In the genomic region with DNA sequence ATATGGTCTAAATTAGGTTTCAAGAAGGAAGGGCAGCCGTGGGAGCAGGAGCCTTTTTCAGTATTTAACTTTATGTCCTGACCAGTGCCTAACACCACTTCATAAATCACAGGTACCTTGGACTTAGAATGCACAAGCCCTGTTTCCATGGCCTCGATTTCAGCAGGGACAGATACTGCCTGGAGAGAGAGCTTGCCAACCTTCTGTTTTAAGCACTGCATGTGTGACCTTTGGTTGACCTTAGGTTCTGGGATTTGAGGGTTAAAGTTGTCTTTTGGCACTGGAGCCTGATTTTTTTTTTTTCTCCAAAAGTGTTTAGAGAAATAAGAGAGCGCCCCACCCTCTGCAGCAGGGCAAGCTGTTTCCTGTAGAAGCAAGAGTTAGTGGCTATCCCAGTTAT, we compare ENCODE assay signal across 13 cellular contexts.
A peak's percentile ranks its signal among the peaks of the same experiment; 100 is the strongest.
DNase-seq lines count a peak whose midpoint lies in the region; ATAC-seq, FAIRE-seq and TF ChIP-seq lines count a peak whose summit lies in the region.
"Had no signal": no experiment of that assay in that cellular context is flagged by ENCODE, and none has a peak within 500 bp of the region (broad histone marks: within the 10 kb centered on the region; RNA-seq: fewer than 3 reads in every experiment).

No MANE protein-coding gene starts in this region.

- TF ChIP-seq EP300 in HepG2 (IDR thresholded peaks at IDR 0.05; ENCODE audit: low read depth in 2 of 2, low read length in 2 of 2) (no peak), HepG2 (CRISPR knock-in tag; IDR thresholded peaks at IDR 0.05; ENCODE audit: borderline replicate concordance) (no peak)

- H3K36me3 ChIP-seq in liver (ENCODE audit: control insufficient read depth in 4 of 4, insufficient read depth in 3 of 4, low read depth in 1 of 4, low read length in 3 of 4), result no peaks in the 10 kb centered on the region
- no peaks in the 10 kb centered on the region for H3K36me3 ChIP-seq in HepG2 (replicated peaks in 1 of 2; ENCODE audit: control insufficient read depth in 1 of 2, insufficient read depth in 2 of 2, low read length in 2 of 2)
- H3K36me3 ChIP-seq in mammary epithelial cell (ENCODE audit: insufficient read depth, low read length), result no peaks in the 10 kb centered on the region
- no peaks in the 10 kb centered on the region for H3K36me3 ChIP-seq in right lobe of liver
- no peaks in the 10 kb centered on the region for H3K36me3 ChIP-seq in upper lobe of right lung

- DNase-seq in HepG2 (ENCODE audit: low spot score) (no peak), mammary epithelial cell (no peak), right lobe of liver (no peak), upper lobe of right lung (no peak)
- DNase-seq: GOT3; NCI-H2029; stimulated activated CD4-positive, alpha-beta T cell treated with anti-CD3 and anti-CD28 coated beads, Interleukin-12 subunit alpha, Interleukin-12 subunit beta, amount 100 ng/mL, for 4 hours; stimulated activated CD8-positive, alpha-beta memory T cell treated with anti-CD3 and anti-CD28 coated beads, Interleukin-4, amount 100 ng/mL, for 48 hours had no signal

- intact Hi-C loops in HepG2 (cut with micrococcal nuclease; ENCODE audit: unreplicated experiment), result no loop called here
- intact Hi-C loops in mammary epithelial cell (cut with micrococcal nuclease), result no loop called here
- intact Hi-C loops in right lobe of liver (cut with DNase I), result no loop called here
- intact Hi-C loops in upper lobe of right lung (cut with DNase I), result no loop called here

- no peak for TF ChIP-seq POLR2A in HepG2 (IDR thresholded peaks at IDR 0.05; ENCODE audit: insufficient read depth in 1 of 2, low read depth in 2 of 2, low read length in 2 of 2)
- no peak for TF ChIP-seq POLR2A in right lobe of liver (IDR thresholded peaks at IDR 0.05)

- in situ Hi-C loops in HepG2 (cut with HindIII; ENCODE audit: extremely low pct_ligation_motif_present, low pct_unique_long_range_greater_than_20kb) (no loop called here), mammary epithelial cell (cut with MboI; ENCODE audit: low sequenced_read_pairs in 2 of 2) (no loop called here)

- no peak for FAIRE-seq in HepG2 (lab: Jason Lieb, UNC)
- FAIRE-seq: K562 had no signal

- POLR2A ChIA-PET in HepG2 (lab: Yijun Ruan, JAX), result no interaction called here

- H3K4me2 ChIP-seq in HepG2 (ENCODE audit: low read depth, low read length) (no peak overlapping the region), mammary epithelial cell (ENCODE audit: insufficient read depth, low read depth, low read length) (peak overlapping the region; percentile 18)

- H3K9ac ChIP-seq in liver (ENCODE audit: low read depth in 1 of 2, low read length in 2 of 2), result no peak overlapping the region
- no peak overlapping the region for H3K9ac ChIP-seq in HepG2 (ENCODE audit: insufficient read depth, low read depth, low read length)
- no peak overlapping the region for H3K9ac ChIP-seq in mammary epithelial cell (ENCODE audit: insufficient read depth, low read length)

- H3K79me2 ChIP-seq in HepG2 (ENCODE audit: insufficient read depth, low read length) (no peaks in the 10 kb centered on the region), mammary epithelial cell (ENCODE audit: insufficient read depth, low read length) (no peaks in the 10 kb centered on the region)

- no peak for TF ChIP-seq CTCF in liver (IDR thresholded peaks at IDR 0.05; ENCODE audit: low read depth, low read length, missing input control)
- no peak for TF ChIP-seq CTCF in HepG2 (CRISPR knock-in tag; IDR thresholded peaks at IDR 0.05)
- no peak for TF ChIP-seq CTCF in mammary epithelial cell (conservative IDR thresholded peaks at IDR 0.05 in 1 of 2, IDR thresholded peaks at IDR 0.05 in 1 of 2; ENCODE audit: extremely low read depth in 1 of 2, insufficient read depth in 1 of 2, low read depth in 1 of 2, low read length in 2 of 2)
- TF ChIP-seq CTCF in right lobe of liver (IDR thresholded peaks at IDR 0.05), result no peak
- no peak for TF ChIP-seq CTCF in upper lobe of right lung (IDR thresholded peaks at IDR 0.05)

- no peak overlapping the region for H3K27ac ChIP-seq in liver (ENCODE audit: low read depth in 1 of 2, low read length in 2 of 2)
- no peak overlapping the region for H3K27ac ChIP-seq in HepG2 (ENCODE audit: extremely low read length, insufficient read depth, low read length)
- no peak overlapping the region for H3K27ac ChIP-seq in mammary epithelial cell (ENCODE audit: insufficient read depth, low read depth, low read length)
- H3K27ac ChIP-seq in right lobe of liver, result no peak overlapping the region
- no peak overlapping the region for H3K27ac ChIP-seq in upper lobe of right lung

- CTCF ChIA-PET in HepG2 (lab: Yijun Ruan, JAX; ENCODE audit: low intra/inter-chr PET ratio, low total read pairs) (no interaction called here), mammary epithelial cell (lab: Charles Lee; ENCODE audit: low non-redundant PET) (no interaction called here)

- no peaks in the 10 kb centered on the region for H4K20me1 ChIP-seq in HepG2 (ENCODE audit: insufficient read depth, low read length)
- no peaks in the 10 kb centered on the region for H4K20me1 ChIP-seq in mammary epithelial cell (ENCODE audit: insufficient read depth, low read length)

- H3K4me1 ChIP-seq in liver (ENCODE audit: control insufficient read depth in 4 of 4, insufficient read depth in 4 of 4, low read length in 3 of 4) (no peaks in the 10 kb centered on the region), HepG2 (ENCODE audit: insufficient read depth, low read length) (peaks cover 8% of the 10 kb centered on the region), mammary epithelial cell (ENCODE audit: insufficient read depth, low read length) (peaks cover 11% of the 10 kb centered on the region), right lobe of liver (no peaks in the 10 kb centered on the region), upper lobe of right lung (peaks cover 15% of the 10 kb centered on the region)

- dilution Hi-C loops in mammary epithelial cell (cut with HindIII; ENCODE audit: low sequenced_read_pairs), result no loop called here

- H3K4me3 ChIP-seq in liver (ENCODE audit: low read depth in 1 of 3, low read length in 3 of 3), result no peak overlapping the region
- no peak overlapping the region for H3K4me3 ChIP-seq in HepG2 (replicated peaks in 1 of 3; ENCODE audit: insufficient read depth in 1 of 3, low read depth in 2 of 3, low read length in 3 of 3)
- H3K4me3 ChIP-seq in mammary epithelial cell (replicated peaks in 1 of 3; ENCODE audit: insufficient read depth in 1 of 3, low read depth in 2 of 3, low read length in 3 of 3), result no peak overlapping the region
- no peak overlapping the region for H3K4me3 ChIP-seq in right lobe of liver
- no peak overlapping the region for H3K4me3 ChIP-seq in upper lobe of right lung
- H3K4me3 ChIP-seq: K562 had no signal

- TF ChIP-seq RAD21 in liver (IDR thresholded peaks at IDR 0.05), result no peak
- TF ChIP-seq RAD21 in HepG2 (CRISPR knock-in tag; IDR thresholded peaks at IDR 0.05), result no peak

- H3K9me3 ChIP-seq in liver (ENCODE audit: control insufficient read depth in 4 of 4, low read length in 3 of 4), result peaks cover 3 to 12% (median 4%) of the 10 kb centered on the region in 4 donors
- H3K9me3 ChIP-seq in HepG2 (ENCODE audit: low read length), result peaks cover 24% of the 10 kb centered on the region
- H3K9me3 ChIP-seq in mammary epithelial cell (replicated peaks; ENCODE audit: insufficient read depth, low read length), result peaks cover 11% of the 10 kb centered on the region
- H3K9me3 ChIP-seq in right lobe of liver, result no peaks in the 10 kb centered on the region
- peaks cover 8% of the 10 kb centered on the region for H3K9me3 ChIP-seq in upper lobe of right lung

- ATAC-seq in HepG2 (no peak), right lobe of liver (peak; percentile 19 to 47 (median 42)), upper lobe of right lung (peak; percentile 48), HG03159 (IDR thresholded peaks at IDR 0.05; ENCODE audit: unreplicated experiment) (no peak), GM18519 (IDR thresholded peaks at IDR 0.05; ENCODE audit: low FRiP score, unreplicated experiment) (no peak), HG03442 (IDR thresholded peaks at IDR 0.05; ENCODE audit: unreplicated experiment) (no peak)
- ATAC-seq: K562 had no signal

- BruUV-seq in HepG2 (replicated peaks; lab: Mats Ljungman, UMichigan) (no TSS peak), mammary epithelial cell (replicated peaks; lab: Mats Ljungman, UMichigan) (no TSS peak)

- WGBS in liver, result 34% methylated on average over 3 of the region's 3 CpGs
- 28% methylated on average over 3 of the region's 3 CpGs for whole genome bisulfite sequencing in HepG2 (ENCODE audit: low lambda C conversion rate)
- 37% methylated on average over 3 of the region's 3 CpGs for WGBS in mammary epithelial cell (ENCODE audit: low coverage, missing lambda C conversion rate)
- WGBS in right lobe of liver (ENCODE audit: insufficient coverage, low coverage, low lambda C conversion rate, missing lambda C conversion rate), result 37% methylated on average over 3 of the region's 3 CpGs

- no peak overlapping the region for H2AFZ ChIP-seq in HepG2 (ENCODE audit: low read length)
- peak overlapping the region; percentile 56 for H2AFZ ChIP-seq in mammary epithelial cell (ENCODE audit: low read depth, low read length)

- no peaks in the 10 kb centered on the region for H3K27me3 ChIP-seq in liver (ENCODE audit: control insufficient read depth in 4 of 4, insufficient read depth in 4 of 4, low read length in 3 of 4)
- H3K27me3 ChIP-seq in HepG2 (ENCODE audit: control insufficient read depth in 1 of 2, insufficient read depth in 2 of 2, low read length in 2 of 2), result no peaks in the 10 kb centered on the region; a peak in 1 of 5 replicates
- no peaks in the 10 kb centered on the region for H3K27me3 ChIP-seq in mammary epithelial cell (ENCODE audit: insufficient read depth, low read length)
- no peaks in the 10 kb centered on the region for H3K27me3 ChIP-seq in right lobe of liver
- no peaks in the 10 kb centered on the region for H3K27me3 ChIP-seq in upper lobe of right lung

TF ChIP-seq in liver, 16 proteins besides CTCF, POLR2A, EP300 and RAD21:
- TF ChIP-seq TAF1 (conservative IDR thresholded peaks at IDR 0.05) (no peak), SP1 (IDR thresholded peaks at IDR 0.05) (no peak), NR2F2 (IDR thresholded peaks at IDR 0.05) (peak; percentile 82), RXRA (IDR thresholded peaks at IDR 0.05) (no peak), JUND (IDR thresholded peaks at IDR 0.05) (no peak)
TF ChIP-seq in liver: peak in this region for 1.

TF ChIP-seq in HepG2, 621 proteins besides CTCF, POLR2A, EP300 and RAD21 (continues in another document):
- no peak for TF ChIP-seq TBL1XR1 (IDR thresholded peaks at IDR 0.05; ENCODE audit: borderline replicate concordance, low read length, partially characterized antibody)
- TF ChIP-seq ZNF629 (CRISPR knock-in tag; conservative IDR thresholded peaks at IDR 0.05), result no peak
- TF ChIP-seq HOXA9 (CRISPR knock-in tag; IDR thresholded peaks at IDR 0.05; ENCODE audit: borderline replicate concordance), result no peak
- no peak for TF ChIP-seq NR2C2 (CRISPR knock-in tag; IDR thresholded peaks at IDR 0.05; ENCODE audit: borderline replicate concordance)
- TF ChIP-seq ZNF205 (CRISPR knock-in tag; IDR thresholded peaks at IDR 0.05), result no peak
- no peak for TF ChIP-seq JUNB (CRISPR knock-in tag; IDR thresholded peaks at IDR 0.05; ENCODE audit: borderline replicate concordance)

Comparison
In these comparisons a context has a peak if more than half of its experiments do, and no peak if none do; other contexts are left out.
1. ATAC-seq: peak in right lobe of liver (4 of 4) and upper lobe of right lung (single experiment); none in HepG2 (single experiment), HG03159 (single experiment), GM18519 (single experiment) and HG03442 (single experiment).